In genomic region chr6:118277631-118278030, GRCh38 we compare ENCODE assay signal across 29 cellular contexts.
"Had no signal": no experiment of that assay in that cellular context is flagged by ENCODE, and none has a peak within 500 bp of the region (broad histone marks: within the 10 kb centered on the region; RNA-seq: fewer than 3 reads in every experiment).

No MANE protein-coding gene starts in this region.

- H3K4me3 ChIP-seq: esophagus squamous epithelium, heart right ventricle, lung, mucosa of descending colon, neural progenitor cell, right atrium auricular region, smooth muscle cell, suprapubic skin, transverse colon, upper lobe of right lung, uterus had no signal

- H3K9me3 ChIP-seq: esophagus squamous epithelium, heart right ventricle, mucosa of descending colon, right atrium auricular region, suprapubic skin, transverse colon, upper lobe of right lung, uterus had no signal

- H3K4me1 ChIP-seq: parathyroid adenoma, right atrium auricular region, suprapubic skin, transverse colon, upper lobe of right lung, uterus had no signal

- H3K27ac ChIP-seq: esophagus squamous epithelium, heart right ventricle, neural progenitor cell, parathyroid adenoma, right atrium auricular region, suprapubic skin, transverse colon, upper lobe of right lung, uterus had no signal

- H3K36me3 ChIP-seq: esophagus squamous epithelium, heart right ventricle, neural progenitor cell, right atrium auricular region, suprapubic skin, transverse colon, upper lobe of right lung, uterus had no signal

- DNase-seq: cortex of kidney; effector memory CD8-positive, alpha-beta T cell; erythroblast; esophagus squamous epithelium; foreskin melanocyte; glutamatergic neuron; heart right ventricle; hippocampal formation; mesenchymal stem cell; mucosa of descending colon; naive B cell; stimulated activated CD4-positive, alpha-beta T cell treated with anti-CD3 and anti-CD28 coated beads, Interleukin-12 subunit alpha, Interleukin-12 subunit beta, amount 100 ng/mL, for 4 hours; stimulated activated CD4-positive, alpha-beta T cell treated with anti-CD3 and anti-CD28 coated beads, Interleukin-1b, Interleukin-23, amount 100 ng/mL, for 48 hours; stimulated activated CD4-positive, alpha-beta T cell treated with anti-CD3 and anti-CD28 coated beads, Interleukin-4, amount 100 ng/mL, for 1 hour; stimulated activated CD8-positive, alpha-beta memory T cell treated with anti-CD3 and anti-CD28 coated beads, Interleukin-4, amount 100 ng/mL, for 48 hours; stimulated activated naive CD4-positive, alpha-beta T cell; stimulated activated naive CD8-positive, alpha-beta T cell treated with anti-CD3 and anti-CD28 coated beads, Interleukin-15, amount 100 ng/mL, for 72 hours; transverse colon; upper lobe of right lung; uterus had no signal

- ATAC-seq: effector memory CD8-positive, alpha-beta T cell; heart right ventricle; left lobe of liver; mucosa of descending colon; natural killer cell treated with Interleukin-12 subunit alpha and Interleukin-12 subunit beta and Interleukin-15 and Interleukin-18, amount 100 ng/mL, for 72 hours; sciatic nerve; stimulated activated naive CD8-positive, alpha-beta T cell treated with anti-CD3 and anti-CD28 coated beads, Interleukin-15, amount 100 ng/mL, for 72 hours; upper lobe of right lung had no signal

- H3K27me3 ChIP-seq: esophagus squamous epithelium, heart right ventricle, neural progenitor cell, right atrium auricular region, suprapubic skin, transverse colon, upper lobe of right lung, uterus had no signal
